Comparison of ENCODE assay signal across 1 cellular context in the genomic region with DNA sequence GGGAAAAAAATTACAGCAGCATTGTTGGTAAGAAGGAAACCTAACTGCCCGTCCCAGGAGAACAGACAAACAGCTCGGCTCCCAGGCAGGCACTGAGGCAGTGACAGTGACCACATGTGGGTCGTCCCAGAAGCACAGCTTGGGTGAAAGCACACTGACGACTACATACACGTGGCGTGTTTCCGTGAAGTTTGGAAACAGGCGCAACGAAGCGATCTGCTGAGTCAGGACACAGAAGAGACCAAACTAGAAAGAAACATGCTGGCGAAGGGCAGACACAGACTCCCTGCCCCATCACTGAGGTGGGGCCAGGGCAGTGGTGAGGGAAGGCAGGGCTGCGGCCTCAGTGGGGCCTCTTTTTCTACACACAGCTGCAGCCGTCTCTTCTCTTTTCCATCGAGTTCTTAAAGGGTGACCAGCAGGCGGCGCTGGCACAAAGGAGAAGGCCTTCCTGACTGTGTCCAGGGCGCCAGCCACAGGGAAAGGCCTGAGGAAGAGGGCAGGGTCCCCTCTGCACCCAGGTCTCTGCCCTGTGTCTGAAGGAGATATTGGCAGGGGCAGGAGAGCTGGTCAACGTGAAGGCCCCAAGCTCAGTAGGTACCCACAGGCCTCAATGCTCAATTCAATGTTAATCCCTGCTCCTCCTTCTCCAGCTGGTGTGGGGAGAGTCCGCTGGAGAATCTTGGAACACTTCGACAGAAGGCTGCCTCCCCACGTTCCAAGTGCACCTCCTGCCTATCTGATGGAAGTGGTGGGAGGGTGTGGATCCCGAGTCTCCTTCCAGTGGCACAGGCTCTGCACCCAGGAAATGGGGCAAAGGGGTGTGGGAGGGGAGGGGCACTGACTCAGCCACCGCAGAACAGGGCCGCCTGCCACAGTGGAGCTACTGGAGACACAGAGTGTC.
TF ChIP-seq lines count a peak whose summit lies in the region.

No MANE protein-coding gene starts in this region.

TF ChIP-seq in HCT116, 20 proteins besides CTCF, POLR2A, EP300 and RAD21:
- TF ChIP-seq POLR2AphosphoS5 (IDR thresholded peaks at IDR 0.05; ENCODE audit: low read depth, low read length) (0 out of 2 replicates have a peak, but pooled peaks have one; percentile 23), ELF1 (IDR thresholded peaks at IDR 0.05; ENCODE audit: borderline replicate concordance, low read depth) (no peak)
